Comparison of ENCODE assay signal across 8 cellular contexts in the genomic region with DNA sequence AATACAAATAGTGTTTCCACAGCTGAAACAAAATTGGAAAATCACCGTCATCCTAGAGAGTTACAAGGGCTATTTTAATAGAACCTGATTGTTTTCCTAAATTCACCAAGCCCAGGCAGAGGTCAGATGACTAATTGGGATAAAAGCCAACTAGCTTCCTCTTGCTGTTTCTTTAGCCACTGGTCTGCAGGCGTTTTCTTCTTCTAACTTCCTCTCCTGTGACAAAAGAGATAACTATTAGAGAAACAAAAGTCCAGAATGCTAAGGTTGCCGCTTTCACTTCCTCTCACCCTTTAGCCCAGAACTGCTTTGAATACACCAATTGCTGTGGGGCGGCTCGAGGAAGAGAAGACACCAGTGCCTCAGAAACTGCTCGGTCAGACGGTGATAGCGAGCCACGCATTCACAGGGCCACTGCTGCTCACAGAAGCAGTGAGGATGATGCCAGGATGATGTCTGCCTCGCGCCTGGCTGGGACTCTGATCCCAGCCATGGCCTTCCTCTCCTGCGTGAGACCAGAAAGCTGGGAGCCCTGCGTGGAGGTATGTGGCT. TPM values are rescaled to one million over a fixed set of nuclear protein-coding genes. Genes with fewer than 3 reads are reported as not detected.
DNase-seq lines count a peak whose midpoint lies in the region; ATAC-seq and TF ChIP-seq lines count a peak whose summit lies in the region.

TSS of gene TLR4 (plus strand) at position 380 of the 552 bp plus-strand sequence. CDS start at position 450, 70 bp downstream.

- in situ Hi-C loops in GM18951 (cut with MboI; ENCODE audit: low sequenced_read_pairs, unreplicated experiment), result no loop called here

- 22 to 24% methylated on average over 8 to 9 of the region's 13 CpGs for WGBS in esophagus squamous epithelium, 2 donors

- H3K27me3 ChIP-seq in SJCRH30, result no peaks in the 10 kb centered on the region
- no peaks in the 10 kb centered on the region for H3K27me3 ChIP-seq in esophagus squamous epithelium

- H3K27ac ChIP-seq in SJCRH30 (peak within 1 kb of the TSS; percentile 62), esophagus squamous epithelium (peak within 1 kb of the TSS; percentile 62 to 85 (median 78))

- intact Hi-C loops in esophagus squamous epithelium (cut with DNase I), result no loop called here
- intact Hi-C loops in activated CD4-positive, alpha-beta T cell treated with anti-CD3 and anti-CD28 coated beads, Interleukin-2, amount 10 ng/mL, durations not matched to agents 24 days and 14 days (cut with micrococcal nuclease), result no loop called here

- no peaks in the 10 kb centered on the region for H3K9me3 Mint-ChIP-seq in natural killer cell treated with Interleukin-12 subunit alpha and Interleukin-12 subunit beta and Interleukin-15 and Interleukin-18, amount 100 ng/mL, for 72 hours
- H3K9me3 Mint-ChIP-seq in activated CD4-positive, alpha-beta T cell treated with anti-CD3 and anti-CD28 coated beads, Interleukin-2, amount 10 ng/mL, durations not matched to agents 24 days and 14 days, result no peaks in the 10 kb centered on the region

- H3K4me1 Mint-ChIP-seq in natural killer cell treated with Interleukin-12 subunit alpha and Interleukin-12 subunit beta and Interleukin-15 and Interleukin-18, amount 100 ng/mL, for 72 hours (ENCODE audit: low read depth in 2 of 2), result peaks cover 12 to 21% of the 10 kb centered on the region in 2 donors
- H3K4me1 Mint-ChIP-seq in activated CD4-positive, alpha-beta T cell treated with anti-CD3 and anti-CD28 coated beads, Interleukin-2, amount 10 ng/mL, durations not matched to agents 24 days and 14 days, result no peaks in the 10 kb centered on the region

- peaks cover 4 to 13% of the 10 kb centered on the region in 2 donors for H3K27me3 Mint-ChIP-seq in natural killer cell treated with Interleukin-12 subunit alpha and Interleukin-12 subunit beta and Interleukin-15 and Interleukin-18, amount 100 ng/mL, for 72 hours
- H3K27me3 Mint-ChIP-seq in activated CD4-positive, alpha-beta T cell treated with anti-CD3 and anti-CD28 coated beads, Interleukin-2, amount 10 ng/mL, durations not matched to agents 24 days and 14 days, result peaks cover 4% of the 10 kb centered on the region

- TF ChIP-seq CTCF in esophagus squamous epithelium (IDR thresholded peaks at IDR 0.05), result no peak

- peak; percentile 97 for ATAC-seq in HG03103 (IDR thresholded peaks at IDR 0.05; ENCODE audit: low read depth, unreplicated experiment)
- peak in 1 of 2 donors; percentile 74 for ATAC-seq in natural killer cell treated with Interleukin-12 subunit alpha and Interleukin-12 subunit beta and Interleukin-15 and Interleukin-18, amount 100 ng/mL, for 72 hours

- 0 out of 2 replicates have a peak, but pooled peaks cover 5% of the 10 kb centered on the region for H3K9me3 ChIP-seq in SJCRH30 (replicated peaks)
- no peaks in the 10 kb centered on the region for H3K9me3 ChIP-seq in esophagus squamous epithelium

- no peaks in the 10 kb centered on the region for H3K36me3 Mint-ChIP-seq in natural killer cell treated with Interleukin-12 subunit alpha and Interleukin-12 subunit beta and Interleukin-15 and Interleukin-18, amount 100 ng/mL, for 72 hours
- H3K36me3 Mint-ChIP-seq in activated CD4-positive, alpha-beta T cell treated with anti-CD3 and anti-CD28 coated beads, Interleukin-2, amount 10 ng/mL, durations not matched to agents 24 days and 14 days (ENCODE audit: low read depth), result no peaks in the 10 kb centered on the region

- H3K4me3 ChIP-seq in SJCRH30 (peak within 1 kb of the TSS; percentile 53), esophagus squamous epithelium (peak within 1 kb of the TSS; percentile 10 to 57 (median 38))

- DNase-seq in A172 (ENCODE audit: low spot score) (peak; percentile 89), SJCRH30 (peak; percentile 58 to 76), esophagus squamous epithelium (lab: John Stamatoyannopoulos, UW) (no peak), NCI-H748 (lab: John Stamatoyannopoulos, UW; ENCODE audit: unreplicated experiment) (no peak)
- DNase-seq in natural killer cell treated with Interleukin-12 subunit alpha and Interleukin-12 subunit beta and Interleukin-15 and Interleukin-18, amount 100 ng/mL, for 72 hours (ENCODE audit: low spot score), result no peak
- no peak for DNase-seq in activated CD4-positive, alpha-beta T cell treated with anti-CD3 and anti-CD28 coated beads, Interleukin-2, amount 10 ng/mL, durations not matched to agents 24 days and 14 days

- peak; percentile 51 for TF ChIP-seq POLR2A in GM18951 (IDR thresholded peaks at IDR 0.05; ENCODE audit: extremely low read depth, insufficient read depth, insufficient read length)
- TF ChIP-seq POLR2A in esophagus squamous epithelium (IDR thresholded peaks at IDR 0.05), result peak in 2 of 4 donors; percentile 59 to 71

- peak within 1 kb of the TSS; percentile 16 to 32 for H3K27ac Mint-ChIP-seq in natural killer cell treated with Interleukin-12 subunit alpha and Interleukin-12 subunit beta and Interleukin-15 and Interleukin-18, amount 100 ng/mL, for 72 hours
- no peak within 1 kb of the TSS for H3K27ac Mint-ChIP-seq in activated CD4-positive, alpha-beta T cell treated with anti-CD3 and anti-CD28 coated beads, Interleukin-2, amount 10 ng/mL, durations not matched to agents 24 days and 14 days

- H3K4me1 ChIP-seq in SJCRH30 (peaks cover 8% of the 10 kb centered on the region), esophagus squamous epithelium (peaks cover 0 to 11% (median 0%) of the 10 kb centered on the region in 3 donors)

- peak within 1 kb of the TSS; percentile 11 for H3K4me3 Mint-ChIP-seq in natural killer cell treated with Interleukin-12 subunit alpha and Interleukin-12 subunit beta and Interleukin-15 and Interleukin-18, amount 100 ng/mL, for 72 hours
- H3K4me3 Mint-ChIP-seq in activated CD4-positive, alpha-beta T cell treated with anti-CD3 and anti-CD28 coated beads, Interleukin-2, amount 10 ng/mL, durations not matched to agents 24 days and 14 days, result no peak within 1 kb of the TSS

- no peaks in the 10 kb centered on the region for H3K36me3 ChIP-seq in SJCRH30
- H3K36me3 ChIP-seq in esophagus squamous epithelium, result no peaks in the 10 kb centered on the region

RNA-seq across cellular contexts. Expression of gene TLR4, which starts in this region (rescaled TPM):
- 11.6 and 18.5 TPM in 2 replicates for total RNA-seq in A172 (2014; rRNA removed; shearing (Covaris generic))
- 6.1 and 6.5 TPM in 2 replicates for total RNA-seq in SJCRH30 (2014; rRNA removed; shearing (Covaris generic))
- 10 to 100 TPM in 1 of 4 donors, 1 to 10 TPM in 2, under 1 TPM in 1; 0.34 to 14.9 (median 5.8) TPM for total RNA-seq in esophagus squamous epithelium
- total RNA-seq in natural killer cell treated with Interleukin-12 subunit alpha and Interleukin-12 subunit beta and Interleukin-15 and Interleukin-18, amount 100 ng/mL, for 72 hours, result under 1 TPM; 0.24 to 0.42 TPM
- not detected in 2 replicates for total RNA-seq in activated CD4-positive, alpha-beta T cell treated with anti-CD3 and anti-CD28 coated beads, Interleukin-2, amount 10 ng/mL, durations not matched to agents 24 days and 14 days

Comparison
In these comparisons a context has a peak if more than half of its experiments do, and no peak if none do; other contexts are left out.
1. DNase-seq: peak in A172 (single experiment) and SJCRH30 (2 of 2); none in esophagus squamous epithelium (single experiment), natural killer cell treated with Interleukin-12 subunit alpha and Interleukin-12 subunit beta and Interleukin-15 and Interleukin-18, amount 100 ng/mL, for 72 hours (single experiment), activated CD4-positive, alpha-beta T cell treated with anti-CD3 and anti-CD28 coated beads, Interleukin-2, amount 10 ng/mL, durations not matched to agents 24 days and 14 days (single experiment) and NCI-H748 (single experiment).